ENCODE assay signal across 1 cellular context in the genomic region with DNA sequence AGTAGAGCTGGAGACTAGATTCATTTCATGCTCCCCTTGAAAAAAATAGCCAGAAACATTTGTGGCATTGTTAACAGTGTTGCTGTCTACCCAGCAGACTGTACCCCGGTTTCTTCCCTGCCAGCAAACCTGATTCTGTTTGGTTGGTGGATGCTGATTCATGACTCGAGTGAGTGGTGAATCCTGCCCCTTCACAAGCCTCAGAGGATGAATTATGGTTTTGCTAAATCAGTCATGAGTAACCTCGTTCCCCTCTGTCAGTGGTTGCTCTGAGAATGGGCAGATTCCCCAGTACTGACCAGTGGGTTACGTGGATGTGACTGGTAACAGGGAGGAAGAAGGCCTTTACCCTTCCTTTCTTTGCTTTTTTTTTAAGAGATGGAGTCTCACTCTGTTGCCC.
TF ChIP-seq lines count a peak whose summit lies in the region.

No MANE protein-coding gene starts in this region.

TF ChIP-seq in IMR-90, 13 proteins besides CTCF, POLR2A, EP300 and RAD21:
- no peak for TF ChIP-seq FOS (IDR thresholded peaks at IDR 0.05; ENCODE audit: low read depth, low read length)
- TF ChIP-seq RFX5 (IDR thresholded peaks at IDR 0.05; ENCODE audit: low read depth, low read length): no peak
- no peak for TF ChIP-seq RCOR1 (IDR thresholded peaks at IDR 0.05; ENCODE audit: insufficient replicate concordance, low read length)
- TF ChIP-seq BHLHE40 (IDR thresholded peaks at IDR 0.05; ENCODE audit: low read depth, low read length): no peak
- no peak for TF ChIP-seq MXI1 (IDR thresholded peaks at IDR 0.05; ENCODE audit: borderline replicate concordance, low read depth, low read length)
- TF ChIP-seq, protein P1, sequence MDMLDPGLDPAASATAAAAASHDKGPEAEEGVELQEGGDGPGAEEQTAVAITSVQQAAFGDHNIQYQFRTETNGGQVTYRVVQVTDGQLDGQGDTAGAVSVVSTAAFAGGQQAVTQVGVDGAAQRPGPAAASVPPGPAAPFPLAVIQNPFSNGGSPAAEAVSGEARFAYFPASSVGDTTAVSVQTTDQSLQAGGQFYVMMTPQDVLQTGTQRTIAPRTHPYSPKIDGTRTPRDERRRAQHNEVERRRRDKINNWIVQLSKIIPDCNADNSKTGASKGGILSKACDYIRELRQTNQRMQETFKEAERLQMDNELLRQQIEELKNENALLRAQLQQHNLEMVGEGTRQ (IDR thresholded peaks at IDR 0.05; ENCODE audit: low read depth, low read length): no peak
- no peak for TF ChIP-seq NFE2L2 (IDR thresholded peaks at IDR 0.05; ENCODE audit: low read depth, low read length)
- no peak for TF ChIP-seq MAFK (IDR thresholded peaks at IDR 0.05; ENCODE audit: low read depth, low read length)
- no peak for TF ChIP-seq MAZ (IDR thresholded peaks at IDR 0.05; ENCODE audit: borderline replicate concordance, low read depth, low read length)
- TF ChIP-seq CHD1 (IDR thresholded peaks at IDR 0.05; ENCODE audit: low read depth, low read length): no peak
- TF ChIP-seq, protein P2, sequence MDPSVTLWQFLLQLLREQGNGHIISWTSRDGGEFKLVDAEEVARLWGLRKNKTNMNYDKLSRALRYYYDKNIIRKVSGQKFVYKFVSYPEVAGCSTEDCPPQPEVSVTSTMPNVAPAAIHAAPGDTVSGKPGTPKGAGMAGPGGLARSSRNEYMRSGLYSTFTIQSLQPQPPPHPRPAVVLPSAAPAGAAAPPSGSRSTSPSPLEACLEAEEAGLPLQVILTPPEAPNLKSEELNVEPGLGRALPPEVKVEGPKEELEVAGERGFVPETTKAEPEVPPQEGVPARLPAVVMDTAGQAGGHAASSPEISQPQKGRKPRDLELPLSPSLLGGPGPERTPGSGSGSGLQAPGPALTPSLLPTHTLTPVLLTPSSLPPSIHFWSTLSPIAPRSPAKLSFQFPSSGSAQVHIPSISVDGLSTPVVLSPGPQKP (IDR thresholded peaks at IDR 0.05; ENCODE audit: borderline replicate concordance, low read depth, low read length): no peak
- TF ChIP-seq SMC3 (IDR thresholded peaks at IDR 0.05; ENCODE audit: low read depth, low read length): no peak
